ENCODE assay signal across 5 cellular contexts in genomic region chr7:73795188-73795587, GRCh38. TPM values are rescaled to one million over a fixed set of nuclear protein-coding genes. Genes with fewer than 3 reads are reported as not detected.
"Had no signal": no experiment of that assay in that cellular context is flagged by ENCODE, and none has a peak within 500 bp of the region (broad histone marks: within the 10 kb centered on the region; RNA-seq: fewer than 3 reads in every experiment).

No MANE protein-coding gene starts in this region.

RNA-seq across cellular contexts. Expression of gene CLDN3, which starts 25.1 kb away (rescaled TPM):
- total RNA-seq: LHCN-M2, MCF 10A, OCI-LY7, Right ventricle myocardium superior, SJSA1 had no signal
